ENCODE assay signal across 27 cellular contexts in genomic region chr7:75571209-75571608, GRCh38.
"Had no signal": no experiment of that assay in that cellular context is flagged by ENCODE, and none has a peak within 500 bp of the region (broad histone marks: within the 10 kb centered on the region; RNA-seq: fewer than 3 reads in every experiment).

No MANE protein-coding gene starts in this region.

- H3K27ac Mint-ChIP-seq: activated CD8-positive, alpha-beta T cell treated with anti-CD3 and anti-CD28 coated beads, Interleukin-2, amount 10 ng/mL, durations not matched to agents 7 days and 5 days; activated naive CD4-positive, alpha-beta T cell treated with anti-CD3 and anti-CD28 coated beads, Interleukin-2, amount 50 U/mL, for 24 hours; activated naive CD8-positive, alpha-beta T cell treated with anti-CD3 and anti-CD28 coated beads, Interleukin-2, amount 50 U/mL, for 24 hours; activated T-helper 1 cell treated with anti-CD3 and anti-CD28 coated beads, Interleukin-12 subunit alpha, Interleukin-12 subunit beta, Interleukin-2, Interleukin-4 antibody, amounts not matched to agents 30 ng/mL and 10 ng/mL and 1 ng/mL, durations not matched to agents 14 hours and 24 hours and 36 hours had no signal

- H3K9me3 ChIP-seq: ascending aorta, body of pancreas, SJCRH30, SK-N-SH had no signal

- DNase-seq: activated CD4-positive, alpha-beta T cell treated with anti-CD3 and anti-CD28 coated beads for 4 hours; activated CD8-positive, alpha-beta memory T cell treated with anti-CD3 and anti-CD28 coated beads, Interleukin-2, amount 50 U/mL, for 48 hours; activated CD8-positive, alpha-beta T cell treated with anti-CD3 and anti-CD28 coated beads, Interleukin-2, amount 10 ng/mL, durations not matched to agents 7 days and 5 days; activated effector memory CD4-positive, alpha-beta T cell treated with Interleukin-2 at 50 U/mL for 16 hours; activated naive CD4-positive, alpha-beta T cell; activated naive CD8-positive, alpha-beta T cell treated with anti-CD3 and anti-CD28 coated beads, Interleukin-2, amount 50 U/mL, for 24 hours; activated T-cell treated with anti-CD3 and anti-CD28 coated beads, Interleukin-2, amount 50 U/mL, for 1 hour; amniotic stem cell; body of pancreas; KBM-7; NCI-H1092; NCI-H1417; NCI-H1694; NCI-H2029; NCI-H2107; NCI-H2171 treated with DMSO at 0.1 percent for 48 hours; NCI-H345; NCI-H510A; RPMI8226; SJCRH30; SK-N-SH; T-helper 1 cell had no signal

- H3K4me1 Mint-ChIP-seq: activated naive CD4-positive, alpha-beta T cell treated with anti-CD3 and anti-CD28 coated beads, Interleukin-2, amount 50 U/mL, for 24 hours; activated naive CD8-positive, alpha-beta T cell treated with anti-CD3 and anti-CD28 coated beads, Interleukin-2, amount 50 U/mL, for 24 hours; central memory CD8-positive, alpha-beta T cell had no signal

- ATAC-seq: activated CD4-positive, CD25-positive, alpha-beta regulatory T cell treated with anti-CD3 and anti-CD28 coated beads, Interleukin-2, amount 50 U/mL, for 24 hours; activated CD8-positive, alpha-beta T cell treated with anti-CD3 and anti-CD28 coated beads, Interleukin-2, amount 10 ng/mL, durations not matched to agents 7 days and 5 days; activated naive CD8-positive, alpha-beta T cell treated with anti-CD3 and anti-CD28 coated beads, Interleukin-2, amount 50 U/mL, for 24 hours; body of pancreas had no signal

- H3K27me3 ChIP-seq: ascending aorta, body of pancreas, SJCRH30 had no signal

- H3K4me3 ChIP-seq: ascending aorta, body of pancreas, SJCRH30 had no signal

- H3K9me3 Mint-ChIP-seq: activated naive CD4-positive, alpha-beta T cell treated with anti-CD3 and anti-CD28 coated beads, Interleukin-2, amount 50 U/mL, for 24 hours; activated naive CD8-positive, alpha-beta T cell treated with anti-CD3 and anti-CD28 coated beads, Interleukin-2, amount 50 U/mL, for 24 hours; activated T-helper 1 cell treated with anti-CD3 and anti-CD28 coated beads, Interleukin-12 subunit alpha, Interleukin-12 subunit beta, Interleukin-2, Interleukin-4 antibody, amounts not matched to agents 30 ng/mL and 10 ng/mL and 1 ng/mL, durations not matched to agents 14 hours and 24 hours and 36 hours; central memory CD8-positive, alpha-beta T cell had no signal

- H3K4me3 Mint-ChIP-seq: activated CD8-positive, alpha-beta T cell treated with anti-CD3 and anti-CD28 coated beads, Interleukin-2, amount 10 ng/mL, durations not matched to agents 7 days and 5 days; activated naive CD4-positive, alpha-beta T cell treated with anti-CD3 and anti-CD28 coated beads, Interleukin-2, amount 50 U/mL, for 24 hours; activated naive CD8-positive, alpha-beta T cell treated with anti-CD3 and anti-CD28 coated beads, Interleukin-2, amount 50 U/mL, for 24 hours; activated T-helper 1 cell treated with anti-CD3 and anti-CD28 coated beads, Interleukin-12 subunit alpha, Interleukin-12 subunit beta, Interleukin-2, Interleukin-4 antibody, amounts not matched to agents 30 ng/mL and 10 ng/mL and 1 ng/mL, durations not matched to agents 14 hours and 24 hours and 36 hours; central memory CD8-positive, alpha-beta T cell had no signal

- H3K27ac ChIP-seq: ascending aorta, body of pancreas, SJCRH30 had no signal

- H3K36me3 Mint-ChIP-seq: activated naive CD4-positive, alpha-beta T cell treated with anti-CD3 and anti-CD28 coated beads, Interleukin-2, amount 50 U/mL, for 24 hours had no signal

- H3K27me3 Mint-ChIP-seq: activated naive CD4-positive, alpha-beta T cell treated with anti-CD3 and anti-CD28 coated beads, Interleukin-2, amount 50 U/mL, for 24 hours; activated naive CD8-positive, alpha-beta T cell treated with anti-CD3 and anti-CD28 coated beads, Interleukin-2, amount 50 U/mL, for 24 hours; central memory CD8-positive, alpha-beta T cell had no signal
